In the genomic region with DNA sequence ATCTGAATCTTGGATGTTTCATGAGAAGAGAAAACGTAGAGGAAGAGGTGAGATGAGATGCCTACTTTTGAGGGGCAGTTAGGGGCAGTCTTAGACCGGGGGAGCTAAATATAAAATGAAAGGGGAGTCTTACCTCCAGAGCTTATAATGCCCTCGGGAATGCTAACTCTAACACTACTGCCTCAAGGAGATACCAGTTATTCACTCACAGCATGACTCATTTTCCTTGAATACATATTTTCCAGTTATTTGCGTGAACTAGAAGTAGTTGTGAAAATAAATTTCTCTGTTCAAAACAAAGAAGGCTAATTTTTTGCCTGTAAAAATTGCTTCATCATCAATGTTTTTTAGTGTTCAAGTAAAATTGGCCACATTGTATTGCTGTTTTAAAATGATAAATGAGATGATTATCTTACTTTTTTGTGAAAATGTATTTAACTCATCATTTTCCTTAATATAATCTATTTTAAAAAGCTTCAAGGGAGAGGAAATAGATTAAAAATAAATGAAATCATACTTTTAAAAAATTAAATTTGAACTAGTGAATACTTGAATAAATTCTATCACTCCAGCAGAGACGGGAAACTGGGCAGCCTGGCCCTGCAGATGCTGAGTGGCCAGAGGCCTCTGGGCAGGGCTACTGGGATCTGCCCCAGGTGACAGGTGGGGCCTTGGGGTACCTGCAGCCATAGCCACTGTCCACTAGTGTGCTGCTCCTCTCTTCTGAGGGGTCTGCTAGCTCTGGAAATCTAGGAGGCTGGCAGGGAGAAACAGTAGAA, we compare ENCODE assay signal across 29 cellular contexts.
A peak's percentile ranks its signal among the peaks of the same experiment; 100 is the strongest.
DNase-seq lines count a peak whose midpoint lies in the region; ATAC-seq, FAIRE-seq and TF ChIP-seq lines count a peak whose summit lies in the region.
"Had no signal": no experiment of that assay in that cellular context is flagged by ENCODE, and none has a peak within 500 bp of the region (broad histone marks: within the 10 kb centered on the region; RNA-seq: fewer than 3 reads in every experiment).

No MANE protein-coding gene starts in this region.

- H3K9me3 ChIP-seq in PC-3 (ENCODE audit: low read length) (no peaks in the 10 kb centered on the region), gastroesophageal sphincter (no peaks in the 10 kb centered on the region)
- H3K9me3 ChIP-seq: esophagus muscularis mucosa, mucosa of descending colon, prostate gland, uterus had no signal

- H2AFZ ChIP-seq in PC-3 (ENCODE audit: low read length): peak overlapping the region; percentile 58

- DNase-seq in AG08395 (ENCODE audit: low spot score) (peak; percentile 32), PC-3 (peak; percentile 69), bronchial epithelial cell (ENCODE audit: low read depth) (peak; percentile 74), glomerular endothelial cell (ENCODE audit: extremely low read depth, low read depth, low spot score) (peak; percentile 52), AG20443 (ENCODE audit: low spot score) (no peak)
- DNase-seq: activated B cell treated with CpG ODN at 0.5 μM for 24 hours; activated CD4-positive, alpha-beta memory T cell treated with anti-CD3 and anti-CD28 coated beads for 36 hours; activated gamma-delta T cell treated with Interleukin-2 at 50 U/mL for 16 hours; activated T-cell treated with anti-CD3 and anti-CD28 coated beads for 4 hours; amniotic stem cell; effector CD8-positive, alpha-beta T cell; GDM1; immature natural killer cell; left ventricle myocardium superior; mucosa of descending colon; NCI-H1048; NCI-H2029; NCI-H510A; NK-92 treated with Interleukin-12 subunit alpha and Interleukin-12 subunit beta, amount 100 ng/mL, for 24 hours; stimulated activated CD4-positive, alpha-beta T cell treated with anti-CD3 and anti-CD28 coated beads, Interleukin-12 subunit alpha, Interleukin-12 subunit beta, amount 100 ng/mL, for 4 hours; substantia nigra; T-helper 9 cell; uterus had no signal

- no peak overlapping the region for H3K9ac ChIP-seq in PC-3 (ENCODE audit: low read length)

- H3K27me3 ChIP-seq in PC-3 (ENCODE audit: low read length): no peaks in the 10 kb centered on the region
- H3K27me3 ChIP-seq in bronchial epithelial cell (ENCODE audit: control insufficient read depth, insufficient read depth, low read length): peaks cover 2% of the 10 kb centered on the region
- no peaks in the 10 kb centered on the region for H3K27me3 ChIP-seq in gastroesophageal sphincter
- H3K27me3 ChIP-seq: esophagus muscularis mucosa, uterus had no signal

- CTCF ChIA-PET in PC-3 (lab: Charles Lee): interaction anchor here (0.5 kb wide), 1 partner anchor 21 kb away, joined by 3 read pairs; no protein-coding TSS in a partner anchor

- H3K27ac ChIP-seq in PC-3 (ENCODE audit: low read length): no peak overlapping the region
- no peak overlapping the region for H3K27ac ChIP-seq in gastroesophageal sphincter
- H3K27ac ChIP-seq: esophagus muscularis mucosa, prostate gland, uterus had no signal

- no peak for FAIRE-seq in bronchial epithelial cell (lab: Jason Lieb, UNC)
- FAIRE-seq: RCC 7860 had no signal

- H3K9me2 ChIP-seq in PC-3 (replicated peaks; ENCODE audit: low read length): no peaks in the 10 kb centered on the region

- POLR2A ChIA-PET in PC-3 (lab: Charles Lee; ENCODE audit: unreplicated experiment): interaction anchor here (0.5 to 0.6 kb wide), 2 partner anchors 39 to 639 kb away, joined by 3 to 4 read pairs; no protein-coding TSS in a partner anchor

- TF ChIP-seq CTCF in PC-3 (conservative IDR thresholded peaks at IDR 0.05; ENCODE audit: low read depth, low read length) (no peak), bronchial epithelial cell (IDR thresholded peaks at IDR 0.05; ENCODE audit: insufficient read depth, low read length, severe bottlenecking) (no peak), gastroesophageal sphincter (IDR thresholded peaks at IDR 0.05) (no peak)

- no TSS peak for BruUV-seq in PC-3 (replicated peaks; lab: Mats Ljungman, UMichigan)

- H3K4me1 ChIP-seq in PC-3 (ENCODE audit: insufficient read depth, low read length): peaks cover 18% of the 10 kb centered on the region
- H3K4me1 ChIP-seq in gastroesophageal sphincter: no peaks in the 10 kb centered on the region
- H3K4me1 ChIP-seq: esophagus muscularis mucosa, prostate gland, uterus had no signal

- intact Hi-C loops in PC-3 (cut with micrococcal nuclease): no loop called here

- peak overlapping the region; percentile 21; the same call in 1 of the 2 replicates for H3K4me3 ChIP-seq in PC-3 (ENCODE audit: low read length)
- no peak overlapping the region for H3K4me3 ChIP-seq in bronchial epithelial cell (ENCODE audit: low read depth, low read length)
- no peak overlapping the region for H3K4me3 ChIP-seq in gastroesophageal sphincter
- H3K4me3 ChIP-seq: esophagus muscularis mucosa, mucosa of descending colon, prostate gland, uterus had no signal

- TF ChIP-seq EP300 in gastroesophageal sphincter (IDR thresholded peaks at IDR 0.05): no peak

- no peaks in the 10 kb centered on the region for H3K79me2 ChIP-seq in PC-3 (ENCODE audit: low read length)

- peak; percentile 62 for ATAC-seq in PC-3
- ATAC-seq in HG02610 (IDR thresholded peaks at IDR 0.05; ENCODE audit: unreplicated experiment): no peak
- no peak for ATAC-seq in gastroesophageal sphincter
- no peak for ATAC-seq in HG02678 (IDR thresholded peaks at IDR 0.05; ENCODE audit: unreplicated experiment)
- ATAC-seq: left ventricle myocardium superior, mucosa of descending colon had no signal

- no peak for TF ChIP-seq POLR2A in gastroesophageal sphincter (IDR thresholded peaks at IDR 0.05)

- H3K36me3 ChIP-seq in PC-3 (ENCODE audit: low read depth, low read length) (no peaks in the 10 kb centered on the region), bronchial epithelial cell (ENCODE audit: control insufficient read depth, insufficient read depth, low read length) (no peaks in the 10 kb centered on the region), gastroesophageal sphincter (no peaks in the 10 kb centered on the region)
- H3K36me3 ChIP-seq: esophagus muscularis mucosa, prostate gland, uterus had no signal

- peak overlapping the region; percentile 65 for H3K4me2 ChIP-seq in PC-3 (ENCODE audit: low read length)

- H3F3A ChIP-seq in PC-3 (ENCODE audit: low read length, unreplicated experiment): no peaks in the 10 kb centered on the region

- WGBS in gastroesophageal sphincter (ENCODE audit: low coverage in 1 of 2), 2 donors: 60 to 78% methylated on average over 4 of the region's 5 CpGs

- H4K20me1 ChIP-seq in PC-3 (ENCODE audit: low read length): no peaks in the 10 kb centered on the region
